Comparison of ENCODE assay signal across 1 cellular context in genomic region chr11:3840289-3840869, GRCh38.
A peak's percentile ranks its signal among the peaks of the same experiment; 100 is the strongest.
TF ChIP-seq lines count a peak whose summit lies in the region.

No MANE protein-coding gene starts in this region.

TF ChIP-seq in H1, 55 proteins besides CTCF, POLR2A, EP300 and RAD21:
- no peak for TF ChIP-seq SIX5 (IDR thresholded peaks at IDR 0.05; ENCODE audit: low read depth, low read length)
- peak; percentile 62 to 63; a peak in 1 of 4 replicates for TF ChIP-seq SIN3A (conservative IDR thresholded peaks at IDR 0.05 in 1 of 2, IDR thresholded peaks at IDR 0.05 in 1 of 2; ENCODE audit: low read depth in 1 of 2, low read length in 2 of 2)
